In genomic region chr1:145823565-145824498, GRCh38 we compare ENCODE assay signal across 8 cellular contexts. TPM values are rescaled to one million over a fixed set of nuclear protein-coding genes. Genes with fewer than 3 reads are reported as not detected.
DNase-seq lines count a peak whose midpoint lies in the region; ATAC-seq and TF ChIP-seq lines count a peak whose summit lies in the region.

Gene POLR3C (plus strand): TSS chr1:145824200. CDS start chr1:145825777, 1,577 bp downstream.
Gene RNF115 (minus strand): TSS chr1:145824095. CDS start chr1:145823873, 222 bp downstream.

- under 1% methylated on average over 34 of the region's 89 CpGs for WGBS in suprapubic skin

- no peak for TF ChIP-seq EP300 in suprapubic skin (IDR thresholded peaks at IDR 0.05)

- ATAC-seq in HG02588 (IDR thresholded peaks at IDR 0.05; ENCODE audit: unreplicated experiment) (peak; percentile 80), SK-N-SH treated with all-trans-retinoic acid at 6 μM for 48 hours (peak; percentile 94)

- H3K27me3 ChIP-seq in suprapubic skin = no peaks in the 10 kb centered on the region

- no peak for TF ChIP-seq CTCF in suprapubic skin (IDR thresholded peaks at IDR 0.05)

- H3K4me1 ChIP-seq in suprapubic skin = peaks cover 21% of the 10 kb centered on the region

- peak within 1 kb of the TSS; percentile 95 for H3K27ac ChIP-seq in suprapubic skin

- peak within 1 kb of the TSS; percentile 88 for H3K4me3 ChIP-seq in suprapubic skin

- no peaks in the 10 kb centered on the region for H3K9me3 ChIP-seq in suprapubic skin

- peaks cover 22% of the 10 kb centered on the region for H3K36me3 ChIP-seq in suprapubic skin

- peak; percentile 84 for DNase-seq in GM04504 (ENCODE audit: low read depth)
- DNase-seq in NCI-H1092 (lab: John Stamatoyannopoulos, UW) = peak; percentile 83
- peak; percentile 86 for DNase-seq in activated naive CD4-positive, alpha-beta T cell treated with anti-CD3 and anti-CD28 coated beads, Interleukin-2, amount 50 U/mL, for 16 hours
- DNase-seq in globus pallidus (ENCODE audit: low spot score) = peak; percentile 90
- peak; percentile 90 for DNase-seq in occipital lobe (lab: John Stamatoyannopoulos, UW)
- DNase-seq in suprapubic skin (ENCODE audit: low spot score in 2 of 2) = peak; percentile 93 to 96

- TF ChIP-seq POLR2A in suprapubic skin (IDR thresholded peaks at IDR 0.05) = peak in 1 of 2 donors; percentile 84

TF ChIP-seq in SK-N-SH treated with all-trans-retinoic acid at 6 μM for 48 hours, 23 proteins besides CTCF, POLR2A, EP300 and RAD21:
- peak; percentile 39; the same call in 1 of the 2 replicates for TF ChIP-seq ZFP3 (CRISPR knock-in tag; IDR thresholded peaks at IDR 0.05)
- TF ChIP-seq ZNF565 (CRISPR knock-in tag; conservative IDR thresholded peaks at IDR 0.05; ENCODE audit: low read depth) = no peak
TF ChIP-seq in SK-N-SH treated with all-trans-retinoic acid at 6 μM for 48 hours: peak in this region for 1.

RNA-seq across cellular contexts. Expression of gene POLR3C, which starts in this region (rescaled TPM):
- total RNA-seq in occipital lobe (31.5 TPM), suprapubic skin (10 to 100 TPM; 22.5 to 40.8 (median 24.8) TPM)

RNA-seq across cellular contexts. Expression of gene RNF115, which starts in this region (rescaled TPM):
- total RNA-seq in occipital lobe = 25.7 TPM
- 10 to 100 TPM in 2 of 4 donors, 1 to 10 TPM in 2; 7.1 to 22.3 (median 12.2) TPM for total RNA-seq in suprapubic skin

Comparison
In these comparisons a context has a peak if more than half of its experiments do, and no peak if none do; other contexts are left out.
1. Peak in every context shown above with its lines: DNase-seq, ATAC-seq, H3K4me3 ChIP-seq and H3K27ac ChIP-seq.